ENCODE assay signal across 28 cellular contexts in the genomic region with DNA sequence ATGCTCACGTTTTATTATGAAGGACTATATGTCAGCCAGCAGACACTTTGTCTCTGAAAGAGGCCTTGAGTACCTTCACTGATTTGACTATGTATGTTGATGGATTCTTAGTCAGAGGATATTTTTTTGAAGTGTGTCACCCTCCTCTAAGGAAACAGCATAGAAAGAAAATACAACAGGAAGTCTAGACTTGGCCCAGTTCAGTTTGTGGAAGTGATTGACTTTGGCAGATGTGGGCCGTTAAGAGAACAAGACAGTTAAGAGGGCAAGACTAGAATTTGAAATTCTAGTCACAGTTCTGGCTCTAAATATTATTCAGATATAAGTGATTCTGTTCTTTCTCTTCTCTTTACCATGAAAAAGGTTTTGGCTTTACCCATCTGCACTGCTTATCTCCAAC.
"Had no signal": no experiment of that assay in that cellular context is flagged by ENCODE, and none has a peak within 500 bp of the region (broad histone marks: within the 10 kb centered on the region; RNA-seq: fewer than 3 reads in every experiment).

No MANE protein-coding gene starts in this region.

- H3K4me1 ChIP-seq: left lung, lower lobe of right lung, pancreas, prostate gland, spleen, thyroid gland, transverse colon, upper lobe of right lung had no signal

- H3K27me3 ChIP-seq: left lung, pancreas, spleen, thyroid gland, transverse colon, upper lobe of right lung had no signal

- DNase-seq: hypothalamus; immature natural killer cell; kidney; left colon; left lung; lower lobe of right lung; mammary epithelial cell; mesenchymal stem cell; naive thymus-derived CD4-positive, alpha-beta T cell; nucleus accumbens; pancreas; posterior cingulate gyrus; retina; right cardiac atrium; small intestine; spleen; stimulated activated CD4-positive, alpha-beta T cell treated with anti-CD3 and anti-CD28 coated beads, Interleukin-4, amount 100 ng/mL, for 24 hours; stimulated activated CD8-positive, alpha-beta memory T cell treated with anti-CD3 and anti-CD28 coated beads, Interleukin-4, amount 100 ng/mL, for 48 hours; stimulated activated naive CD4-positive, alpha-beta T cell treated with Interleukin-2 at 50 U/mL for 16 hours; stimulated activated naive CD8-positive, alpha-beta T cell treated with anti-CD3 and anti-CD28 coated beads, Interleukin-15, amount 100 ng/mL, for 72 hours; substantia nigra; thyroid gland; transverse colon; upper lobe of right lung had no signal

- H3K27ac ChIP-seq: left lung, lower lobe of right lung, pancreas, prostate gland, spleen, thyroid gland, transverse colon, upper lobe of right lung had no signal

- H3K4me3 ChIP-seq: left lung, lower lobe of right lung, pancreas, prostate gland, spleen, thyroid gland, transverse colon, upper lobe of right lung had no signal

- H3K36me3 ChIP-seq: left lung, lower lobe of right lung, pancreas, prostate gland, spleen, thyroid gland, transverse colon, upper lobe of right lung had no signal

- H3K9me3 ChIP-seq: lower lobe of right lung, pancreas, prostate gland, thyroid gland, transverse colon, upper lobe of right lung had no signal

- ATAC-seq: left colon; left lung; lower lobe of right lung; naive thymus-derived CD4-positive, alpha-beta T cell; natural killer cell treated with Interleukin-12 subunit alpha and Interleukin-12 subunit beta and Interleukin-15 and Interleukin-18, amount 100 ng/mL, for 72 hours; pancreas; right cardiac atrium; sciatic nerve; stimulated activated memory B cell treated with anti-CD40 and anti-IgM and Interleukin-4, amounts not matched to agents 10 μg/mL and 1 μg/mL and 100 μg/mL, for 72 hours; stimulated activated naive CD8-positive, alpha-beta T cell treated with anti-CD3 and anti-CD28 coated beads, Interleukin-15, amount 100 ng/mL, for 72 hours; upper lobe of right lung had no signal
